ENCODE assay signal across 22 cellular contexts in the genomic region with DNA sequence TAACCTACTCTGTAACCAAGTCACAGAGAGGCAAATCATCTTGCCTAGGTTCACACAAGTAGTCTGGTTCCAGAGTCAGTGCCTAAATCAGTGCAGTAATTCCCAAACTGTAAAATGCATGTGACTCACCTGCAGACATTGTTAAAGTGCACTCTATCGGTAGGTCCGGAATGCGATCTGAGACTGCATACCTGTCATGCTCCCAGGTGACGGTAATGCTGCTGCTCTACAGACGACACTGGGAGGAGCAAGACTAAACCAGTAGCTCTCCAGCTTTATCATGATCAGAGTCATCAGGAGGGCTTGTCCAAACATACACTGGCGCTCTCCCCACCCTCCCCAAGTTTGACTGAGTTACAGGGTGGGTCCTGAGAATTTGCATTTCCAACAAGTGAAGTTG.
DNase-seq lines count a peak whose midpoint lies in the region; ATAC-seq, FAIRE-seq and TF ChIP-seq lines count a peak whose summit lies in the region.
"Had no signal": no experiment of that assay in that cellular context is flagged by ENCODE, and none has a peak within 500 bp of the region (broad histone marks: within the 10 kb centered on the region; RNA-seq: fewer than 3 reads in every experiment).

No MANE protein-coding gene starts in this region.

- H3K27me3 ChIP-seq in endodermal cell (ENCODE audit: control insufficient read depth, insufficient read depth, low read length, poor library complexity, severe bottlenecking) = no peaks in the 10 kb centered on the region
- no peaks in the 10 kb centered on the region for H3K27me3 ChIP-seq in keratinocyte (ENCODE audit: control insufficient read depth, extremely low read depth, insufficient read depth, low read length)
- no peaks in the 10 kb centered on the region for H3K27me3 ChIP-seq in trophoblast cell (ENCODE audit: insufficient read depth, low read length)
- H3K27me3 ChIP-seq: BLaER1 treated with 17β-estradiol and CSF1 and Interleukin-3, amounts not matched to agents 10 nM and 100 nM had no signal

- H3K4me1 ChIP-seq in endodermal cell (ENCODE audit: control insufficient read depth, insufficient read depth, low read length) (no peaks in the 10 kb centered on the region), keratinocyte (ENCODE audit: control insufficient read depth, extremely low read depth, insufficient read depth, low read length) (no peaks in the 10 kb centered on the region), trophoblast cell (ENCODE audit: control insufficient read depth in 1 of 2, insufficient read depth in 2 of 2, low read length in 2 of 2) (peaks cover 3% of the 10 kb centered on the region in 2 experiments)
- H3K4me1 ChIP-seq: BLaER1 treated with 17β-estradiol and CSF1 and Interleukin-3, amounts not matched to agents 10 nM and 100 nM had no signal

- H3K9me3 ChIP-seq in endodermal cell (ENCODE audit: control insufficient read depth, low read length) (no peaks in the 10 kb centered on the region), keratinocyte (ENCODE audit: control insufficient read depth, low read depth, low read length) (no peaks in the 10 kb centered on the region), trophoblast cell (ENCODE audit: insufficient read depth, low read depth, low read length) (no peaks in the 10 kb centered on the region)
- H3K9me3 ChIP-seq: BLaER1 treated with 17β-estradiol and CSF1 and Interleukin-3, amounts not matched to agents 10 nM and 100 nM; MG63; SK-N-SH had no signal

- dilution Hi-C loops in keratinocyte (cut with MboI; ENCODE audit: extremely low pct_ligation_motif_present, low sequenced_read_pairs) = no loop called here

- CTCF ChIA-PET in activated naive CD4-positive, alpha-beta T cell treated with anti-CD3 and anti-CD28 coated beads, Interleukin-2, amount 10 ng/mL, durations not matched to agents 7 days and 5 days (lab: Charles Lee) = no interaction called here

- WGBS in endodermal cell (ENCODE audit: insufficient coverage in 1 of 2, insufficient read length in 1 of 2), 2 experiments = 90 to 92% methylated on average over 6 of the region's 6 CpGs
- no CpG with 5 or more reads among the region's 6 CpGs for WGBS in trophoblast cell (ENCODE audit: extremely low coverage, insufficient coverage, insufficient read length)

- no peak overlapping the region for H3K23ac ChIP-seq in trophoblast cell (ENCODE audit: low read length)

- no peak for TF ChIP-seq CTCF in endodermal cell (conservative IDR thresholded peaks at IDR 0.05)
- peak in 1 of 3 experiments; percentile 26 for TF ChIP-seq CTCF in keratinocyte (optimal IDR thresholded peaks at IDR 0.05 in 1 of 3, IDR thresholded peaks at IDR 0.05 in 1 of 3, conservative IDR thresholded peaks at IDR 0.05 in 1 of 3; ENCODE audit: extremely low read depth in 1 of 3, insufficient read depth in 2 of 3, low read length in 3 of 3)

- H2AK5ac ChIP-seq in trophoblast cell (ENCODE audit: low read length) = no peak overlapping the region

- no peak overlapping the region for H3K27ac ChIP-seq in endodermal cell (ENCODE audit: low read depth, low read length)
- H3K27ac ChIP-seq in keratinocyte (ENCODE audit: control insufficient read depth, insufficient read depth, low read length) = no peak overlapping the region
- H3K27ac ChIP-seq in trophoblast cell (ENCODE audit: low read depth, low read length) = no peak overlapping the region
- H3K27ac ChIP-seq: BLaER1 treated with 17β-estradiol and CSF1 and Interleukin-3, amounts not matched to agents 10 nM and 100 nM had no signal

- no peaks in the 10 kb centered on the region for H3K9me1 ChIP-seq in keratinocyte (ENCODE audit: control insufficient read depth, extremely low read depth, insufficient read depth, low read length)

- H3K36me3 Mint-ChIP-seq in endodermal cell (ENCODE audit: low read depth) = no peaks in the 10 kb centered on the region
- no peaks in the 10 kb centered on the region for H3K36me3 Mint-ChIP-seq in activated naive CD4-positive, alpha-beta T cell treated with anti-CD3 and anti-CD28 coated beads, Interleukin-2, amount 10 ng/mL, durations not matched to agents 7 days and 5 days
- H3K36me3 Mint-ChIP-seq: CD8-positive, alpha-beta memory T cell had no signal

- H3K4me3 ChIP-seq in endodermal cell (ENCODE audit: low read length) (no peak overlapping the region), keratinocyte (ENCODE audit: control insufficient read depth in 2 of 3, extremely low read depth in 1 of 3, insufficient read depth in 2 of 3, low read depth in 1 of 3, low read length in 3 of 3) (no peak overlapping the region), trophoblast cell (ENCODE audit: low read depth, low read length) (no peak overlapping the region)
- H3K4me3 ChIP-seq: BLaER1 treated with 17β-estradiol and CSF1 and Interleukin-3, amounts not matched to agents 10 nM and 100 nM; MG63 had no signal

- no peak overlapping the region for H2BK12ac ChIP-seq in trophoblast cell (ENCODE audit: low read length)

- no peak overlapping the region for H4K91ac ChIP-seq in trophoblast cell (ENCODE audit: low read depth, low read length)

- no peaks in the 10 kb centered on the region for H3K79me2 ChIP-seq in keratinocyte (ENCODE audit: control insufficient read depth, insufficient read depth, low read length)
- no peaks in the 10 kb centered on the region for H3K79me2 ChIP-seq in trophoblast cell (ENCODE audit: control insufficient read depth, insufficient read depth, low read length, poor library complexity)

- H3K4me1 Mint-ChIP-seq in endodermal cell = peaks cover 5% of the 10 kb centered on the region
- H3K4me1 Mint-ChIP-seq in activated naive CD4-positive, alpha-beta T cell treated with anti-CD3 and anti-CD28 coated beads, Interleukin-2, amount 10 ng/mL, durations not matched to agents 7 days and 5 days = no peaks in the 10 kb centered on the region
- H3K4me1 Mint-ChIP-seq: CD8-positive, alpha-beta memory T cell had no signal

- H4K8ac ChIP-seq in trophoblast cell (ENCODE audit: low read depth, low read length) = no peak overlapping the region

- FAIRE-seq in keratinocyte (lab: Jason Lieb, UNC) = peak; percentile 17
- FAIRE-seq: D721Med, GM12892, GM18507, H54 had no signal

- H3K14ac ChIP-seq in trophoblast cell (ENCODE audit: low read length) = no peak overlapping the region

- H3K9me3 Mint-ChIP-seq in endodermal cell = no peaks in the 10 kb centered on the region
- no peaks in the 10 kb centered on the region for H3K9me3 Mint-ChIP-seq in activated naive CD4-positive, alpha-beta T cell treated with anti-CD3 and anti-CD28 coated beads, Interleukin-2, amount 10 ng/mL, durations not matched to agents 7 days and 5 days

- ATAC-seq in GM21717 (IDR thresholded peaks at IDR 0.05; ENCODE audit: unreplicated experiment) = no peak
- ATAC-seq in stimulated activated naive CD8-positive, alpha-beta T cell treated with anti-CD3 and anti-CD28 coated beads, Interleukin-15, Interleukin-2, amounts not matched to agents 100 U/mL and 50 U/mL, for 24 hours = no peak

- H3K36me3 ChIP-seq in endodermal cell (ENCODE audit: control insufficient read depth, insufficient read depth, low read length) = no peaks in the 10 kb centered on the region
- H3K36me3 ChIP-seq in keratinocyte (ENCODE audit: control insufficient read depth in 2 of 2, extremely low read depth in 1 of 2, insufficient read depth in 2 of 2, low read length in 2 of 2) = no peaks in the 10 kb centered on the region
- H3K36me3 ChIP-seq in trophoblast cell (ENCODE audit: control insufficient read depth in 1 of 2, insufficient read depth in 2 of 2, low read length in 2 of 2) = no peaks in the 10 kb centered on the region
- H3K36me3 ChIP-seq: BLaER1 treated with 17β-estradiol and CSF1 and Interleukin-3, amounts not matched to agents 10 nM and 100 nM; MG63 had no signal

- H3K4me3 Mint-ChIP-seq in endodermal cell = no peak overlapping the region
- H3K4me3 Mint-ChIP-seq in activated naive CD4-positive, alpha-beta T cell treated with anti-CD3 and anti-CD28 coated beads, Interleukin-2, amount 10 ng/mL, durations not matched to agents 7 days and 5 days = no peak overlapping the region
- H3K4me3 Mint-ChIP-seq: CD8-positive, alpha-beta memory T cell had no signal

- H2AFZ ChIP-seq in keratinocyte (ENCODE audit: control insufficient read depth, low read length) (no peak overlapping the region), trophoblast cell (ENCODE audit: insufficient read depth, low read length, poor library complexity) (no peak overlapping the region)

- DNase-seq in HPDE6-E6E7 (ENCODE audit: extremely low spot score) = peak; percentile 1
- DNase-seq in endodermal cell = peak; percentile 44
- DNase-seq in keratinocyte (ENCODE audit: low read depth, low spot score) = no peak
- peak; percentile 91 to 95 for DNase-seq in trophoblast cell
- DNase-seq in NCI-H1105 treated with DMSO at 0.1 percent for 48 hours (lab: John Stamatoyannopoulos, UW) = no peak
- DNase-seq in activated naive CD4-positive, alpha-beta T cell treated with anti-CD3 and anti-CD28 coated beads, Interleukin-2, amount 10 ng/mL, durations not matched to agents 7 days and 5 days = no peak
- DNase-seq in stimulated activated naive CD8-positive, alpha-beta T cell treated with anti-CD3 and anti-CD28 coated beads, Interleukin-15, Interleukin-2, amounts not matched to agents 100 U/mL and 50 U/mL, for 24 hours = no peak
- DNase-seq: CD8-positive, alpha-beta memory T cell; MG63; NCI-H1048; NCI-H2081 treated with DMSO at 0.1 percent for 48 hours; NCI-H510A; NCI-H774; OCI-M1; SHP77 treated with DMSO at 0.1 percent for 48 hours; SK-N-SH had no signal

- H2BK120ac ChIP-seq in trophoblast cell (ENCODE audit: insufficient read depth, low read length, poor library complexity) = no peak overlapping the region

- H3K79me1 ChIP-seq in trophoblast cell (ENCODE audit: low read length) = no peaks in the 10 kb centered on the region

- H4K20me1 ChIP-seq in keratinocyte (ENCODE audit: control insufficient read depth, extremely low read depth, insufficient read depth, low read length) = no peaks in the 10 kb centered on the region
- H4K20me1 ChIP-seq: BLaER1 treated with 17β-estradiol and CSF1 and Interleukin-3, amounts not matched to agents 10 nM and 100 nM had no signal

- H3K9ac ChIP-seq in endodermal cell (ENCODE audit: extremely low read depth, low read length, poor library complexity, severe bottlenecking) = no peak overlapping the region
- H3K9ac ChIP-seq in keratinocyte (ENCODE audit: control insufficient read depth, extremely low read depth, insufficient read depth, low read length) = no peak overlapping the region
- peak overlapping the region; percentile 27 for H3K9ac ChIP-seq in trophoblast cell (ENCODE audit: low read length)
- H3K9ac ChIP-seq: BLaER1 treated with 17β-estradiol and CSF1 and Interleukin-3, amounts not matched to agents 10 nM and 100 nM; SK-N-SH had no signal

- no peak overlapping the region for H3K18ac ChIP-seq in trophoblast cell (ENCODE audit: low read length)

- H3K27ac Mint-ChIP-seq in endodermal cell = no peak overlapping the region
- H3K27ac Mint-ChIP-seq in activated naive CD4-positive, alpha-beta T cell treated with anti-CD3 and anti-CD28 coated beads, Interleukin-2, amount 10 ng/mL, durations not matched to agents 7 days and 5 days = no peak overlapping the region
- H3K27ac Mint-ChIP-seq: CD8-positive, alpha-beta memory T cell had no signal

- H3K4ac ChIP-seq in trophoblast cell (ENCODE audit: low read depth, low read length) = no peak overlapping the region

- no peaks in the 10 kb centered on the region for H3K27me3 Mint-ChIP-seq in endodermal cell (ENCODE audit: insufficient read depth)
- no peaks in the 10 kb centered on the region for H3K27me3 Mint-ChIP-seq in activated naive CD4-positive, alpha-beta T cell treated with anti-CD3 and anti-CD28 coated beads, Interleukin-2, amount 10 ng/mL, durations not matched to agents 7 days and 5 days

- no peak overlapping the region for H2BK5ac ChIP-seq in trophoblast cell (ENCODE audit: low read depth, low read length, poor library complexity)

- no peak overlapping the region for H3K4me2 ChIP-seq in keratinocyte (ENCODE audit: control insufficient read depth, extremely low read depth, insufficient read depth, low read depth, low read length)
- H3K4me2 ChIP-seq in trophoblast cell (ENCODE audit: low read length) = peak overlapping the region; percentile 25
- H3K4me2 ChIP-seq: BLaER1 treated with 17β-estradiol and CSF1 and Interleukin-3, amounts not matched to agents 10 nM and 100 nM; SK-N-SH had no signal

- no peak overlapping the region for H4K12ac ChIP-seq in trophoblast cell (ENCODE audit: low read depth, low read length)

Comparison
In these comparisons a context has a peak if more than half of its experiments do, and no peak if none do; other contexts are left out.
1. DNase-seq: peak in HPDE6-E6E7 (single experiment), endodermal cell (single experiment) and trophoblast cell (2 of 2); none in keratinocyte (single experiment), NCI-H1105 treated with DMSO at 0.1 percent for 48 hours (single experiment), activated naive CD4-positive, alpha-beta T cell treated with anti-CD3 and anti-CD28 coated beads, Interleukin-2, amount 10 ng/mL, durations not matched to agents 7 days and 5 days (single experiment) and stimulated activated naive CD8-positive, alpha-beta T cell treated with anti-CD3 and anti-CD28 coated beads, Interleukin-15, Interleukin-2, amounts not matched to agents 100 U/mL and 50 U/mL, for 24 hours (single experiment).